Comparison of ENCODE assay signal across 8 cellular contexts in the genomic region with DNA sequence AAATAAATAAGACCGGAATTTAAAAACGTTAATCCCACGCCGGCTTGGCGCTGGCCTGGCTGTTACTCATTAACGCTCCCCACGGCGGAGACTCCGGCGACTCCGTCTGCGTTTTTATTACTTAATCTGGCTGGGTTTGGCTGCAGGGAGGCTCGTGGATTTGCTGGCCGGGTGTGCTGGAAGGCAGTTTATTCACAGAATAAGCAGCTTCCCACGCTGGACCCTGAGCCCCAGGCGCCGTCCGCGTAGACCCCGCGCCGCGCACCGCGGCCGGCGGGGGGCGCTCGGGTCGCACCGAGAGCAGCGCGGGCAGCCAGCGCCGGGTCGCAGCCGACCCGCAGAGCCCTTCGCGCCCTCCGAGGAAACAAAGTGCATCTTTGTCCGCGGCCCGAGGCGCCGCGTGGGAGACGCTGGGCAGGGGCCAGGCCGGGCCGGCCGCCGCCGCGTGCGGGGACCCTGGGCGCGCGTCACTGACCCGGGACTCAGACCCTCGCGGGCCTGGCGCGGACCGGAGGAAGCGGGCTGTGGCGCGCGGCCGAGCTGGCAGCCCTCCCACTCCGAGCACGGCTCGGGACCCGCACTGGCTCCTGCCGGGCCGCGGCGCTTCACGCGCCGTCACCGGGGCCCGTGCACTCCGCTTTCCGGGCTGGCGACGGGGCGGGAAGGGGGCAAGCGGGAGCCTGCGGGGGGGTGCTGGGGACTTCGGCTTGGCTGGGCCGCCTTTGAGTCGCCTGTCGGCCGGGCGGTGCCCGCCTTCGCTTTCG. TPM values are rescaled to one million over a fixed set of nuclear protein-coding genes. Genes with fewer than 3 reads are reported as not detected.
DNase-seq lines count a peak whose midpoint lies in the region; ATAC-seq and TF ChIP-seq lines count a peak whose summit lies in the region.

No MANE protein-coding gene starts in this region.

- POLR2A ChIA-PET in activated CD4-positive, alpha-beta T cell treated with anti-CD3 and anti-CD28 coated beads, Interleukin-2, amount 10 ng/mL, durations not matched to agents 7 days and 5 days (lab: Charles Lee): interaction anchor here (0.6 to 1.7 kb wide), 4 partner anchors 64 to 395 kb away, joined by 3 to 6 read pairs (median 4); no protein-coding TSS in a partner anchor

- H3K36me3 ChIP-seq in right lobe of liver: no peaks in the 10 kb centered on the region

- peaks cover 39% of the 10 kb centered on the region for H3K4me1 Mint-ChIP-seq in activated CD4-positive, alpha-beta T cell treated with anti-CD3 and anti-CD28 coated beads, Interleukin-2, amount 10 ng/mL, durations not matched to agents 7 days and 5 days

- 0% methylated on average over 17 of the region's 98 CpGs for WGBS in right lobe of liver (ENCODE audit: insufficient coverage, low coverage, low lambda C conversion rate, missing lambda C conversion rate)

- ATAC-seq in HG02623 (IDR thresholded peaks at IDR 0.05; ENCODE audit: unreplicated experiment) (peak; percentile 44), right lobe of liver (peak; percentile 61 to 73 (median 70))

- H3K27me3 ChIP-seq in right lobe of liver: no peaks in the 10 kb centered on the region

- intact Hi-C loops in right lobe of liver (cut with DNase I): loop anchor here in 1 of 2 donors (10.0 kb wide), 1 partner anchor 208 kb away; no protein-coding TSS in a partner anchor

- peak overlapping the region; percentile 98 for H3K27ac Mint-ChIP-seq in activated CD4-positive, alpha-beta T cell treated with anti-CD3 and anti-CD28 coated beads, Interleukin-2, amount 10 ng/mL, durations not matched to agents 7 days and 5 days

- peak; percentile 82 for DNase-seq in NCI-H2227 (lab: John Stamatoyannopoulos, UW; ENCODE audit: unreplicated experiment)
- DNase-seq in NCI-H2227 treated with DMSO at 0.1 percent for 48 hours (lab: John Stamatoyannopoulos, UW): no peak
- DNase-seq in NCI-H1092 treated with DMSO at 0.1 percent for 48 hours (lab: John Stamatoyannopoulos, UW): peak; percentile 28
- DNase-seq in activated CD4-positive, alpha-beta T cell treated with anti-CD3 and anti-CD28 coated beads, Interleukin-2, amount 10 ng/mL, durations not matched to agents 7 days and 5 days: peak; percentile 66
- DNase-seq in dermis microvascular lymphatic vessel endothelial cell (ENCODE audit: low read depth in 2 of 2): peak; percentile 29 to 74
- peak; percentile 75 to 80 (median 76) for DNase-seq in right lobe of liver
- DNase-seq in stimulated activated CD4-positive, alpha-beta T cell treated with anti-CD3 and anti-CD28 coated beads, Interleukin-4, amount 100 ng/mL, for 1 hour: peak; percentile 78

- peak overlapping the region; percentile 97 to 99 (median 97) for H3K27ac ChIP-seq in right lobe of liver

- TF ChIP-seq CTCF in right lobe of liver (IDR thresholded peaks at IDR 0.05): peak; percentile 70 to 98 (median 84)

- H3K4me3 Mint-ChIP-seq in activated CD4-positive, alpha-beta T cell treated with anti-CD3 and anti-CD28 coated beads, Interleukin-2, amount 10 ng/mL, durations not matched to agents 7 days and 5 days: peak overlapping the region; percentile 89

- no peaks in the 10 kb centered on the region for H3K9me3 ChIP-seq in right lobe of liver

- H3K4me1 ChIP-seq in right lobe of liver: peaks cover 0 to 9% (median 3%) of the 10 kb centered on the region in 4 donors

- H3K4me3 ChIP-seq in right lobe of liver: peak overlapping the region; percentile 61 to 88 (median 84)

- no peaks in the 10 kb centered on the region for H3K27me3 Mint-ChIP-seq in activated CD4-positive, alpha-beta T cell treated with anti-CD3 and anti-CD28 coated beads, Interleukin-2, amount 10 ng/mL, durations not matched to agents 7 days and 5 days

- CTCF ChIA-PET in activated CD4-positive, alpha-beta T cell treated with anti-CD3 and anti-CD28 coated beads, Interleukin-2, amount 10 ng/mL, durations not matched to agents 7 days and 5 days (lab: Charles Lee): interaction anchor here (0.6 to 2.9 kb wide), 55 partner anchors 9 to 441 kb away, joined by 3 to 25 read pairs (median 4); partner anchors contain the start of gene RGS10

- peaks cover 2% of the 10 kb centered on the region for H3K36me3 Mint-ChIP-seq in activated CD4-positive, alpha-beta T cell treated with anti-CD3 and anti-CD28 coated beads, Interleukin-2, amount 10 ng/mL, durations not matched to agents 7 days and 5 days (ENCODE audit: low read depth)

- no peaks in the 10 kb centered on the region for H3K9me3 Mint-ChIP-seq in activated CD4-positive, alpha-beta T cell treated with anti-CD3 and anti-CD28 coated beads, Interleukin-2, amount 10 ng/mL, durations not matched to agents 7 days and 5 days

- no peak for TF ChIP-seq POLR2A in right lobe of liver (IDR thresholded peaks at IDR 0.05)

RNA-seq across cellular contexts. Expression of gene GRK5, which starts 0.6 kb away (rescaled TPM):
- 10 to 100 TPM; 26.0 to 27.5 TPM for total RNA-seq in activated CD4-positive, alpha-beta T cell treated with anti-CD3 and anti-CD28 coated beads, Interleukin-2, amount 10 ng/mL, durations not matched to agents 7 days and 5 days
- total RNA-seq in dermis microvascular lymphatic vessel endothelial cell (28.0 and 35.9 TPM in 2 replicates), right lobe of liver (10 to 100 TPM in 1 of 6 experiments, 1 to 10 TPM in 5; 5.9 to 11.5 (median 7.9) TPM)

RNA-seq across cellular contexts. Expression of gene PRDX3, which starts 28.2 kb away (rescaled TPM):
- total RNA-seq in activated CD4-positive, alpha-beta T cell treated with anti-CD3 and anti-CD28 coated beads, Interleukin-2, amount 10 ng/mL, durations not matched to agents 7 days and 5 days: 100 to 1,000 TPM; 121 to 122 TPM
- total RNA-seq in dermis microvascular lymphatic vessel endothelial cell (160 and 235 TPM in 2 replicates), right lobe of liver (100 to 1,000 TPM; 171 to 235 (median 194) TPM)

RNA-seq across cellular contexts. Expression of gene SFXN4, which starts 41.3 kb away (rescaled TPM):
- total RNA-seq in activated CD4-positive, alpha-beta T cell treated with anti-CD3 and anti-CD28 coated beads, Interleukin-2, amount 10 ng/mL, durations not matched to agents 7 days and 5 days: 10 to 100 TPM; 19.0 to 20.1 TPM
- total RNA-seq in dermis microvascular lymphatic vessel endothelial cell: 9.4 and 11.8 TPM in 2 replicates
- 100 to 1,000 TPM in 1 of 6 experiments, 10 to 100 TPM in 5; 16.0 to 152 (median 23.8) TPM for total RNA-seq in right lobe of liver
